Comparison of ENCODE assay signal across 13 cellular contexts in genomic region chr1:77762072-77762476, GRCh38. TPM values are rescaled to one million over a fixed set of nuclear protein-coding genes. Genes with fewer than 3 reads are reported as not detected.
DNase-seq lines count a peak whose midpoint lies in the region; ATAC-seq, FAIRE-seq and TF ChIP-seq lines count a peak whose summit lies in the region.
"Had no signal": no experiment of that assay in that cellular context is flagged by ENCODE, and none has a peak within 500 bp of the region (broad histone marks: within the 10 kb centered on the region; RNA-seq: fewer than 3 reads in every experiment).

No MANE protein-coding gene starts in this region.

- no peak for TF ChIP-seq CTCF in A549 (IDR thresholded peaks at IDR 0.05)
- TF ChIP-seq CTCF in HEK293 (tag by site-specific recombination; IDR thresholded peaks at IDR 0.05) = no peak
- no peak for TF ChIP-seq CTCF in RWPE1 (conservative IDR thresholded peaks at IDR 0.05; ENCODE audit: low read depth)

- no peaks in the 10 kb centered on the region for H3K27me3 Mint-ChIP-seq in stimulated activated naive CD8-positive, alpha-beta T cell treated with anti-CD3 and anti-CD28 coated beads, Interleukin-15, amount 100 ng/mL, for 72 hours

- no peak for TF ChIP-seq EP300 in A549 (IDR thresholded peaks at IDR 0.05)

- DNase-seq in A549 (ENCODE audit: low read depth in 1 of 2, low spot score in 1 of 2) = peak in 1 of 2 experiments; percentile 68
- DNase-seq in RWPE1 (ENCODE audit: low spot score) = peak; percentile 58
- peak; percentile 64 for DNase-seq in fibroblast of gingiva (ENCODE audit: low read depth)
- DNase-seq in posterior cingulate gyrus = no peak
- no peak for DNase-seq in stimulated activated naive CD8-positive, alpha-beta T cell treated with anti-CD3 and anti-CD28 coated beads, Interleukin-15, amount 100 ng/mL, for 72 hours
- no peak for DNase-seq in SHP77 treated with DMSO at 0.1 percent for 48 hours (lab: John Stamatoyannopoulos, UW)
- DNase-seq: aorta; NCI-H1105 treated with DMSO at 0.1 percent for 48 hours; stimulated activated CD4-positive, alpha-beta T cell treated with anti-CD3 and anti-CD28 coated beads, Interleukin-2, amount 100 ng/mL, for 24 hours; stomach had no signal

- peak overlapping the region; percentile 25 for H3K4me2 ChIP-seq in A549

- intact Hi-C loops in posterior cingulate gyrus (cut with DNase I) = no loop called here

- H3K4me1 Mint-ChIP-seq in stimulated activated naive CD8-positive, alpha-beta T cell treated with anti-CD3 and anti-CD28 coated beads, Interleukin-15, amount 100 ng/mL, for 72 hours = peaks cover 8% of the 10 kb centered on the region

- no peak for TF ChIP-seq RAD21 in A549 (conservative IDR thresholded peaks at IDR 0.05 in 1 of 2, IDR thresholded peaks at IDR 0.05 in 1 of 2)

- CTCF ChIA-PET in A549 (lab: Yijun Ruan, JAX) = no interaction called here
- CTCF ChIA-PET in HEK293 (lab: Yijun Ruan, JAX) = no interaction called here
- CTCF ChIA-PET in RWPE1 (lab: Yijun Ruan, JAX) = no interaction called here

- no peak for TF ChIP-seq POLR2A in A549 (IDR thresholded peaks at IDR 0.05; ENCODE audit: low read length)

- H3K9me3 Mint-ChIP-seq in stimulated activated naive CD8-positive, alpha-beta T cell treated with anti-CD3 and anti-CD28 coated beads, Interleukin-15, amount 100 ng/mL, for 72 hours = no peaks in the 10 kb centered on the region
- H3K9me3 Mint-ChIP-seq: T-helper 2 cell treated with Interferon-gamma antibody and Interleukin-4, amounts not matched to agents 5 μg/mL and 100 μg/mL, for 36 hours had no signal

- WGBS in A549 (ENCODE audit: missing lambda C conversion rate) = 0% methylated on average over 1 of the region's 1 CpG

- H3K27ac ChIP-seq in A549 (peak overlapping the region; percentile 5 to 65; a peak in 3 of 6 replicates), HEK293 (ENCODE audit: extremely low read depth, low read depth, low read length) (no peak overlapping the region), RWPE1 (no peak overlapping the region)

- ATAC-seq in A549 = no peak
- no peak for ATAC-seq in stimulated activated naive CD8-positive, alpha-beta T cell treated with anti-CD3 and anti-CD28 coated beads, Interleukin-15, amount 100 ng/mL, for 72 hours
- ATAC-seq in HG03045 (IDR thresholded peaks at IDR 0.05; ENCODE audit: unreplicated experiment) = no peak

- H3K36me3 ChIP-seq in HEK293 (ENCODE audit: control insufficient read depth in 2 of 2, insufficient read depth in 1 of 2, low read length in 2 of 2) = no peaks in the 10 kb centered on the region
- H3K36me3 ChIP-seq: stomach had no signal

- H3K27ac Mint-ChIP-seq in stimulated activated naive CD8-positive, alpha-beta T cell treated with anti-CD3 and anti-CD28 coated beads, Interleukin-15, amount 100 ng/mL, for 72 hours = no peak overlapping the region
- H3K27ac Mint-ChIP-seq: T-helper 2 cell treated with Interferon-gamma antibody and Interleukin-4, amounts not matched to agents 5 μg/mL and 100 μg/mL, for 36 hours had no signal

- H3K4me3 ChIP-seq in A549 (no peak overlapping the region), HEK293 (ENCODE audit: low read depth, low read length) (no peak overlapping the region)
- H3K4me3 ChIP-seq: stomach had no signal

- H3K9me3 ChIP-seq in A549 = no peaks in the 10 kb centered on the region
- H3K9me3 ChIP-seq in HEK293 (ENCODE audit: control insufficient read depth, insufficient read depth, low read depth, low read length) = no peaks in the 10 kb centered on the region
- H3K9me3 ChIP-seq: stomach had no signal

- POLR2A ChIA-PET in A549 (lab: Yijun Ruan, JAX) (no interaction called here), HEK293 (lab: Yijun Ruan, JAX) (no interaction called here), RWPE1 (lab: Yijun Ruan, JAX; ENCODE audit: low non-redundant PET) (no interaction called here)

- no peak for FAIRE-seq in A549 (lab: Jason Lieb, UNC)

- H3K4me1 ChIP-seq in A549 = peaks cover 21% of the 10 kb centered on the region; the same call in 2 of the 3 replicates
- H3K4me1 ChIP-seq in HEK293 (ENCODE audit: control insufficient read depth, insufficient read depth, low read length) = peaks cover 6% of the 10 kb centered on the region

- no peak overlapping the region for H3K4me3 Mint-ChIP-seq in stimulated activated naive CD8-positive, alpha-beta T cell treated with anti-CD3 and anti-CD28 coated beads, Interleukin-15, amount 100 ng/mL, for 72 hours
- H3K4me3 Mint-ChIP-seq: T-helper 2 cell treated with Interferon-gamma antibody and Interleukin-4, amounts not matched to agents 5 μg/mL and 100 μg/mL, for 36 hours had no signal

TF ChIP-seq in A549, 52 proteins besides CTCF, POLR2A, EP300 and RAD21:
- no peak for TF ChIP-seq ZFP36 (IDR thresholded peaks at IDR 0.05; ENCODE audit: borderline replicate concordance, partially characterized antibody)
- TF ChIP-seq FOSL2 (IDR thresholded peaks at IDR 0.05) = no peak
- TF ChIP-seq FOSL2 (CRISPR knock-in tag; IDR thresholded peaks at IDR 0.05) = peak; percentile 87

TF ChIP-seq in HEK293, 187 proteins besides CTCF, POLR2A, EP300 and RAD21:
- peak; percentile 91 for TF ChIP-seq ZBTB6 (tag by site-specific recombination; IDR thresholded peaks at IDR 0.05)
- TF ChIP-seq ZNF596 (tag by site-specific recombination; IDR thresholded peaks at IDR 0.05) = no peak
- no peak for TF ChIP-seq ZNF843 (tag by site-specific recombination; IDR thresholded peaks at IDR 0.05)
- TF ChIP-seq YY1 (tag by site-specific recombination; IDR thresholded peaks at IDR 0.05) = no peak
- TF ChIP-seq PRDM1 (tag by site-specific recombination; IDR thresholded peaks at IDR 0.05) = peak; percentile 65; the same call in 1 of the 2 replicates
- TF ChIP-seq KLF9 (tag by site-specific recombination; IDR thresholded peaks at IDR 0.05; ENCODE audit: low read depth) = no peak
- no peak for TF ChIP-seq GLI2 (tag by site-specific recombination; IDR thresholded peaks at IDR 0.05; ENCODE audit: borderline replicate concordance, low read depth)
- TF ChIP-seq ZNF366 (tag by site-specific recombination; conservative IDR thresholded peaks at IDR 0.05) = 0 out of 2 replicates have a peak, but pooled peaks have one; percentile 24
TF ChIP-seq in HEK293: peak in this region for 3.

RNA-seq across cellular contexts. Expression of gene USP33, which starts 2.4 kb away (rescaled TPM):
- 45.5 and 49.5 TPM in 2 replicates for polyA plus RNA-seq in A549 (2011; rRNA removed)
- 9.1 and 10.9 TPM in 2 replicates for polyA plus RNA-seq in A549 (2012; cell fraction: cytosol; rRNA removed)
- polyA plus RNA-seq in A549 (2012; cell fraction: nucleus; rRNA removed) = 9.5 and 17.4 TPM in 2 replicates
- polyA plus RNA-seq in A549 (2017; fragmentation: RNase III; extraction: RNeasy Plus Mini Kit Qiagen cat#74134 plus additional on column Dnase treatment) = 22.0 to 22.9 TPM (median 22.1 TPM) in 3 replicates
- 13.8 and 14.4 TPM in 2 replicates for polyA minus RNA-seq in A549 (2011; rRNA and poly(A)+ RNA removed)

RNA-seq across cellular contexts. Expression of gene MIGA1, which starts 17.4 kb away (rescaled TPM):
- polyA plus RNA-seq in A549 (2011; rRNA removed) (7.4 and 8.2 TPM in 2 replicates), A549 (2017; fragmentation: RNase III; extraction: RNeasy Plus Mini Kit Qiagen cat#74134 plus additional on column Dnase treatment) (6.1 to 6.5 TPM (median 6.2 TPM) in 3 replicates)
- polyA plus RNA-seq in A549 (2012; cell fraction: cytosol; rRNA removed) = 1.3 and 1.7 TPM in 2 replicates
- 0.88 and 1.2 TPM in 2 replicates for polyA plus RNA-seq in A549 (2012; cell fraction: nucleus; rRNA removed)
- 5.9 and 6.1 TPM in 2 replicates for polyA minus RNA-seq in A549 (2011; rRNA and poly(A)+ RNA removed)

Comparison
In these comparisons a context has a peak if more than half of its experiments do, and no peak if none do; other contexts are left out.
1. DNase-seq: peak in RWPE1 (single experiment) and fibroblast of gingiva (single experiment); none in posterior cingulate gyrus (0 of 10), stimulated activated naive CD8-positive, alpha-beta T cell treated with anti-CD3 and anti-CD28 coated beads, Interleukin-15, amount 100 ng/mL, for 72 hours (0 of 2) and SHP77 treated with DMSO at 0.1 percent for 48 hours (single experiment).
2. H3K27ac ChIP-seq: peak in A549 (2 of 2); none in HEK293 (single experiment) and RWPE1 (single experiment).